Comparison of ENCODE assay signal across 8 cellular contexts in the genomic region with DNA sequence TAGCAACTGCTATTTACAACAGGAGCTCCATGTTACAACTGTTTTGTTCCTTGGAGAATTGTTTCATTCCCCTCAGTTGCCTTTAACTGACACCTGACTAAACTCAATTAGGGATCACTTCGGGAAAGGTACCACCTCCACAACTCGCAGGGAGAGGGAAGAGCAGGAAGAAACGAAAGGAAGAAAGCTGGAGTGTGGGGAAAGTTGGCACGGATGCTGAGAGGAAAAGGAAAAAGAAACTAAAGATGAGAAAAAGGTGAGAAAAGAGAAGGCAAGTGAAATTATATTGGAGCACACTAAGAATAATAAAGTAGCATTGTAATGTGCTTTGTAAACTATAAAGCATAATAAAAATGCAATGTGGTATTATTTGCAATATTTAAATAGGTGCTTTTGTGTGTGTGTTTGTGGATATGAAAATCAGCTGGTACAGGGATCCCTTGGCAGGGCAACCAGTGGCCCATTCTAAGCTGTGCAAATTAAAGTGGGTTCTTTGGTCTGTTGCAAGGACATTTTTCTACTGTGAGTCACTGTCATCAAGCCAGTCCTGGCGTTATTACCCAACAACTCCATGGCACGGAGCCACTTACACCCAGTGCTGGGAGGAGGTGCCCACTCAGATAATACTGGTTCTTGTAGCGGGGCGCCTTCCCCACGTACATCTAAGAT. TPM values are rescaled to one million over a fixed set of nuclear protein-coding genes. Genes with fewer than 3 reads are reported as not detected.
DNase-seq lines count a peak whose midpoint lies in the region; ATAC-seq and TF ChIP-seq lines count a peak whose summit lies in the region.

No MANE protein-coding gene starts in this region.

- peaks cover 80% of the 10 kb centered on the region for H3K79me2 ChIP-seq in ACC112 (ENCODE audit: control insufficient read depth, insufficient read depth, low read length, unreplicated experiment)

- CTCF ChIA-PET in activated B cell treated with CpG ODN at 0.5 μM for 24 hours (lab: Charles Lee), result interaction anchor here (0.6 kb wide), 1 partner anchor 85 kb away, joined by 4 read pairs; no protein-coding TSS in a partner anchor
- CTCF ChIA-PET in GM10248 (lab: Yijun Ruan, JAX), result interaction anchor here (1.0 to 2.0 kb wide), 5 partner anchors 10 to 85 kb away, joined by 3 to 8 read pairs (median 3); no protein-coding TSS in a partner anchor

- peak overlapping the region; percentile 20 for H3K27ac Mint-ChIP-seq in activated B cell treated with CpG ODN at 0.5 μM for 24 hours

- in situ Hi-C loops in HAP-1 (cut with MboI; ENCODE audit: low sequenced_read_pairs), result no loop called here

- H3K36me3 Mint-ChIP-seq in activated B cell treated with CpG ODN at 0.5 μM for 24 hours (ENCODE audit: low read depth), result peaks cover 3% of the 10 kb centered on the region

- peaks cover 51% of the 10 kb centered on the region for H3K4me1 Mint-ChIP-seq in activated B cell treated with CpG ODN at 0.5 μM for 24 hours

- peak in 1 of 2 donors; percentile 34 for TF ChIP-seq POLR2A in heart left ventricle (IDR thresholded peaks at IDR 0.05)

- intact Hi-C loops in activated B cell treated with CpG ODN at 0.5 μM for 24 hours (cut with micrococcal nuclease) (loop anchor here (2.0 to 5.0 kb wide), 2 partner anchors 17 to 85 kb away; no protein-coding TSS in a partner anchor), heart left ventricle (cut with DNase I) (loop anchor here in 3 of 10 donors (1.0 to 5.0 kb wide), 5 partner anchors 40 to 83 kb away; partner anchors contain the start of gene HIPK2 (in 1 of the 3))

- no peaks in the 10 kb centered on the region for H3K9me3 Mint-ChIP-seq in activated B cell treated with CpG ODN at 0.5 μM for 24 hours

- no peaks in the 10 kb centered on the region for H3K27me3 Mint-ChIP-seq in activated B cell treated with CpG ODN at 0.5 μM for 24 hours

- WGBS in heart left ventricle, 4 donors, result 22 to 35% (median 31%) methylated on average over 7 to 9 of the region's 9 CpGs

- H3K9me3 ChIP-seq in heart left ventricle (no peaks in the 10 kb centered on the region), HAP-1 (no peaks in the 10 kb centered on the region)

- H3K4me1 ChIP-seq in ACC112 (ENCODE audit: control insufficient read depth, insufficient read depth, low read length, unreplicated experiment) (peaks cover 92% of the 10 kb centered on the region), heart left ventricle (peaks cover 42 to 96% (median 82%) of the 10 kb centered on the region in 12 donors), HAP-1 (no peaks in the 10 kb centered on the region)

- H2AFZ ChIP-seq in ACC112 (ENCODE audit: low read length, unreplicated experiment), result no peak overlapping the region

- no peak for ATAC-seq in activated B cell treated with CpG ODN at 0.5 μM for 24 hours (ENCODE audit: low read depth)
- ATAC-seq in heart left ventricle, result peak; percentile 64 to 77 (median 76)

- H3K27ac ChIP-seq in ACC112 (ENCODE audit: low read depth, low read length) (peak overlapping the region; percentile 100), heart left ventricle (peak overlapping the region; percentile 76 to 97 (median 91))

- H3K27me3 ChIP-seq in ACC112 (ENCODE audit: insufficient read depth, low read length) (no peaks in the 10 kb centered on the region), heart left ventricle (no peaks in the 10 kb centered on the region), HAP-1 (ENCODE audit: low read depth) (no peaks in the 10 kb centered on the region)

- peaks cover 29% of the 10 kb centered on the region for H3K36me3 ChIP-seq in ACC112 (ENCODE audit: insufficient read depth, low read length)
- peaks cover 0 to 6% (median 0%) of the 10 kb centered on the region in 9 donors for H3K36me3 ChIP-seq in heart left ventricle
- H3K36me3 ChIP-seq in HAP-1 (replicated peaks), result no peaks in the 10 kb centered on the region

- no peak overlapping the region for H3K4me3 Mint-ChIP-seq in activated B cell treated with CpG ODN at 0.5 μM for 24 hours

- DNase-seq in HT-29 (ENCODE audit: low spot score), result peak; percentile 91
- no peak for DNase-seq in activated B cell treated with CpG ODN at 0.5 μM for 24 hours
- peak; percentile 80 to 93 (median 84) for DNase-seq in heart left ventricle
- DNase-seq in retinal pigment epithelial cell (ENCODE audit: low read depth), result peak; percentile 96
- no peak for DNase-seq in HAP-1 (ENCODE audit: low spot score in 2 of 2)
- no peak for DNase-seq in GM10248 (ENCODE audit: extremely low spot score)
- no peak for DNase-seq in NCI-H82 (lab: John Stamatoyannopoulos, UW)

- POLR2A ChIA-PET in activated B cell treated with CpG ODN at 0.5 μM for 24 hours (lab: Charles Lee), result no interaction called here
- POLR2A ChIA-PET in GM10248 (lab: Yijun Ruan, JAX), result interaction anchor here (1.3 kb wide), 1 partner anchor 49 kb away, joined by 3 read pairs; no protein-coding TSS in a partner anchor

- TF ChIP-seq CTCF in activated B cell treated with CpG ODN at 0.5 μM for 24 hours (IDR thresholded peaks at IDR 0.05), result no peak
- no peak for TF ChIP-seq CTCF in heart left ventricle (IDR thresholded peaks at IDR 0.05)
- TF ChIP-seq CTCF in retinal pigment epithelial cell (conservative IDR thresholded peaks at IDR 0.05; ENCODE audit: low read depth, low read length), result no peak
- TF ChIP-seq CTCF in GM10248 (IDR thresholded peaks at IDR 0.05; ENCODE audit: control extremely low read depth, extremely low read depth, low read depth, missing control alignments), result no peak

- H3K4me3 ChIP-seq in ACC112 (ENCODE audit: low read depth, low read length) (peak overlapping the region; percentile 54), heart left ventricle (peak overlapping the region in 4 of 12 donors; percentile 6 to 19 (median 9)), retinal pigment epithelial cell (ENCODE audit: low read length) (peak overlapping the region; percentile 33), HAP-1 (no peak overlapping the region)

RNA-seq across cellular contexts. Expression of gene HIPK2, which starts 45.9 kb away (rescaled TPM):
- 2.6 and 3.0 TPM in 2 replicates for total RNA-seq in HT-29 (2014; rRNA removed; shearing (Covaris generic))
- total RNA-seq in activated B cell treated with CpG ODN at 0.5 μM for 24 hours (21.1 and 23.0 TPM in 2 replicates), heart left ventricle (100 to 1,000 TPM; 102 to 244 (median 143) TPM)
- 100 to 1,000 TPM in 1 of 2 donors, 10 to 100 TPM in 1; 43.2 to 205 TPM for polyA plus RNA-seq in heart left ventricle

Comparison
In these comparisons a context has a peak if more than half of its experiments do, and no peak if none do; other contexts are left out.
1. DNase-seq: peak in HT-29 (single experiment), heart left ventricle (5 of 5) and retinal pigment epithelial cell (single experiment); none in activated B cell treated with CpG ODN at 0.5 μM for 24 hours (single experiment), HAP-1 (0 of 2), GM10248 (single experiment) and NCI-H82 (single experiment).